ENCODE assay signal across 8 cellular contexts in the genomic region with DNA sequence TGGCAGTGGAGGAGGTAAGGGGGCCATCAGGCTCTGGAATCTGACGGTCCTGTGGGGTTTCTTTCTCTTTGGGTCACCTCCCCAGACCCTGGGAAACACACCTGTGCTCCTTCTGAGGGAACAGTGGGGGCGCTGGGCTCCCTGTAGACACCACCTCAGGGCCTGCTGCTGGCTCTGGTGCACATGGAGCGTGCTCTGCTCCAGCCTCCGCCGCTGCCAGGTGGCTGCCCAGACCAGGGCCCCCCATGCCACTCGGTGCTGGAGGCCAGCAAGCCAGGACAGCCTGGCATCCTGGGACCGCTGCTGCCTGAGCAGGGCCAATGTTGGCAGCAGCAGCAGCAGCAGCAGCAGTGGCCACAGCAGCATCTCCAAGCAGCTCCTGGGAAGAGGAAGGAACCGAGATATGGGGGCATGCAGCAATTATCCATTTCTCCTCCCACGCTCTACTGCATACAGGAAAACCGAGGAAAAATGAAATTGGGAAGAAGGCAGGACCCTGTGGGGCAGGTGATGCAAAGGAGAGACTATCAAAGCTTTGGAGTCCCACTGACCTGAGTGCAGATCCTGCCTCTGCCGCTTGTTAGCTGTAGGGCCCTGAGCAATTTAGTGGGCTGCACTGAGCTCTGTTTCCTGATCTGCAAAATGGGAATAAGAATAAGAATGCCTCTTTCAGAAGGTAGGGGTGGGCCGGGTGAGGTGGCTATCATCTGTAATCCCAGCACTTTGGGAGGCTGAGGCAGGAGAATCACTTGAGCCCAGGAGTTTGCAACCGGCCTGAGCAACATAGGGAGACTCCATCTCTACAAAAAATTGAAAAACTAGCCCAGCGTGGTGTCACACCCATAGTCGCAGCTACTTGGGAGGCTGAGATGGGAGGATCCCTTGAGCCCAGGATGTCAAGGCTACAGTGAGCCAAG. TPM values are rescaled to one million over a fixed set of nuclear protein-coding genes. Genes with fewer than 3 reads are reported as not detected.
A peak's percentile ranks its signal among the peaks of the same experiment; 100 is the strongest.
DNase-seq lines count a peak whose midpoint lies in the region; ATAC-seq and TF ChIP-seq lines count a peak whose summit lies in the region.

No MANE protein-coding gene starts in this region.

- BruUV-seq in HCT116 (replicated peaks; lab: Mats Ljungman, UMichigan): TSS peak; percentile 66

- no peaks in the 10 kb centered on the region for H3K9me3 ChIP-seq in HCT116 (ENCODE audit: control insufficient read depth in 1 of 2, insufficient read depth in 1 of 2, low read depth in 1 of 2, low read length in 2 of 2)
- no peaks in the 10 kb centered on the region for H3K9me3 ChIP-seq in iPS-20b (ENCODE audit: insufficient read depth, low read depth, low read length)
- H3K9me3 ChIP-seq in subcutaneous abdominal adipose tissue (ENCODE audit: control insufficient read depth in 5 of 5, low read length in 5 of 5): no peaks in the 10 kb centered on the region

- H3K4me2 ChIP-seq in HCT116 (ENCODE audit: low read length): peak overlapping the region; percentile 91

- no peak for TF ChIP-seq CTCF in HCT116 (IDR thresholded peaks at IDR 0.05 in 2 of 3, conservative IDR thresholded peaks at IDR 0.05 in 1 of 3; ENCODE audit: borderline replicate concordance in 1 of 3, insufficient read depth in 1 of 3, low read depth in 2 of 3, low read length in 2 of 3)

- H3K36me3 ChIP-seq in HCT116 (ENCODE audit: control insufficient read depth in 1 of 2, insufficient read depth in 2 of 2, low read length in 2 of 2) (no peaks in the 10 kb centered on the region), iPS-20b (ENCODE audit: insufficient read depth, low read depth, low read length) (no peaks in the 10 kb centered on the region), subcutaneous abdominal adipose tissue (ENCODE audit: control insufficient read depth in 5 of 5, insufficient read depth in 5 of 5, low read length in 5 of 5) (peaks cover 0 to 9% (median 0%) of the 10 kb centered on the region in 5 donors)

- peak overlapping the region; percentile 73 for H3K9ac ChIP-seq in HCT116 (ENCODE audit: low read length)
- peak overlapping the region; percentile 60 for H3K9ac ChIP-seq in iPS-20b (ENCODE audit: low read depth, low read length)
- peak overlapping the region; percentile 68 to 96 (median 91) for H3K9ac ChIP-seq in subcutaneous abdominal adipose tissue (ENCODE audit: low read length in 5 of 5)

- no peak for TF ChIP-seq POLR2A in HCT116 (IDR thresholded peaks at IDR 0.05; ENCODE audit: borderline replicate concordance, extremely low read depth, insufficient read depth, insufficient read length)

- H3K27ac ChIP-seq in HCT116 (ENCODE audit: low read depth, low read length) (peak overlapping the region; percentile 32; the same call in 1 of the 2 replicates), iPS-20b (ENCODE audit: low read length) (no peak overlapping the region), subcutaneous abdominal adipose tissue (ENCODE audit: low read depth, low read length) (peak overlapping the region; percentile 82)

- no peaks in the 10 kb centered on the region for H3K27me3 ChIP-seq in HCT116 (ENCODE audit: insufficient read depth, low read length)
- no peaks in the 10 kb centered on the region for H3K27me3 ChIP-seq in iPS-20b (ENCODE audit: insufficient read depth, low read length)
- no peaks in the 10 kb centered on the region for H3K27me3 ChIP-seq in subcutaneous abdominal adipose tissue (ENCODE audit: control insufficient read depth in 5 of 5, insufficient read depth in 4 of 5, low read length in 5 of 5)

- H3K4me1 Mint-ChIP-seq in activated T-helper 17 cell treated with anti-CD3 and anti-CD28 coated beads, Interleukin-2, amount 50 U/mL, for 72 hours: peaks cover 11% of the 10 kb centered on the region

- H3K79me2 ChIP-seq in HCT116 (ENCODE audit: insufficient read depth, low read length): no peaks in the 10 kb centered on the region

- no peaks in the 10 kb centered on the region for H3K9me2 ChIP-seq in HCT116 (ENCODE audit: insufficient read depth)

- peak overlapping the region; percentile 93 for H3K27ac Mint-ChIP-seq in activated T-helper 17 cell treated with anti-CD3 and anti-CD28 coated beads, Interleukin-2, amount 50 U/mL, for 72 hours

- no peak for DNase-seq in HCT116 (ENCODE audit: low read depth, low spot score)
- DNase-seq in NCI-H1436 (lab: John Stamatoyannopoulos, UW): no peak
- DNase-seq in stimulated activated CD4-positive, alpha-beta T cell treated with anti-CD3 and anti-CD28 coated beads, Interleukin-1b, Interleukin-23, amount 100 ng/mL, for 48 hours: no peak
- no peak for DNase-seq in hypothalamus (lab: John Stamatoyannopoulos, UW)
- no peak for DNase-seq in HPDE6-E6E7 (ENCODE audit: extremely low spot score)

- no peak for TF ChIP-seq RAD21 in HCT116 (IDR thresholded peaks at IDR 0.05; ENCODE audit: low read depth)

- H3K36me3 Mint-ChIP-seq in activated T-helper 17 cell treated with anti-CD3 and anti-CD28 coated beads, Interleukin-2, amount 50 U/mL, for 72 hours (ENCODE audit: low read depth): no peaks in the 10 kb centered on the region

- RAD21 ChIA-PET in HCT116 (lab: Charles Lee; ENCODE audit: low non-redundant PET in 1 of 2, low total read pairs in 2 of 2, uncharacterized antibody in 2 of 2, unreplicated experiment in 2 of 2): no interaction called here

- peak overlapping the region; percentile 89 for H3K4me3 Mint-ChIP-seq in activated T-helper 17 cell treated with anti-CD3 and anti-CD28 coated beads, Interleukin-2, amount 50 U/mL, for 72 hours

- intact Hi-C loops in HCT116 (cut with micrococcal nuclease): no loop called here

- H4K20me1 ChIP-seq in HCT116 (ENCODE audit: insufficient read depth): no peaks in the 10 kb centered on the region

- POLR2A ChIA-PET in HCT116 (lab: Charles Lee): interaction anchor here (0.9 kb wide), 1 partner anchor 43 kb away, joined by 3 read pairs; no protein-coding TSS in a partner anchor

- H3K4me1 ChIP-seq in HCT116 (ENCODE audit: control insufficient read depth in 1 of 2, insufficient read depth in 2 of 2, low read length in 2 of 2) (peaks cover 8 to 15% of the 10 kb centered on the region in 2 experiments; a peak in 3 of 4 replicates), iPS-20b (ENCODE audit: insufficient read depth, low read length) (no peaks in the 10 kb centered on the region; the same call in 1 of the 2 replicates), subcutaneous abdominal adipose tissue (ENCODE audit: control insufficient read depth in 5 of 5, insufficient read depth in 5 of 5, low read length in 5 of 5) (peaks cover 2 to 27% (median 19%) of the 10 kb centered on the region in 5 donors)

- H3K9me3 Mint-ChIP-seq in activated T-helper 17 cell treated with anti-CD3 and anti-CD28 coated beads, Interleukin-2, amount 50 U/mL, for 72 hours: no peaks in the 10 kb centered on the region

- ATAC-seq in HCT116: peak; percentile 23
- ATAC-seq in activated T-helper 17 cell treated with anti-CD3 and anti-CD28 coated beads, Interleukin-2, amount 50 U/mL, for 72 hours (replicated peaks): peak; percentile 46

- peak overlapping the region; percentile 85 for H2AFZ ChIP-seq in HCT116 (ENCODE audit: low read depth, low read length, poor library complexity, severe bottlenecking)

- CTCF ChIA-PET in HCT116 (lab: Charles Lee): interaction anchor here (1.0 to 1.9 kb wide), 2 partner anchors 8 to 29 kb away, joined by 4 to 9 read pairs; partner anchors contain the start of gene HCRT

- H3K27me3 Mint-ChIP-seq in activated T-helper 17 cell treated with anti-CD3 and anti-CD28 coated beads, Interleukin-2, amount 50 U/mL, for 72 hours: no peaks in the 10 kb centered on the region

- H3K4me3 ChIP-seq in HCT116 (replicated peaks in 1 of 2; ENCODE audit: low read depth in 1 of 2, low read length in 2 of 2): peak overlapping the region; percentile 73 to 96
- H3K4me3 ChIP-seq in iPS-20b (ENCODE audit: low read length): peak overlapping the region; percentile 57
- peak overlapping the region; percentile 91 to 99 (median 98) for H3K4me3 ChIP-seq in subcutaneous abdominal adipose tissue (ENCODE audit: low read depth in 1 of 5, low read length in 5 of 5)

TF ChIP-seq in HCT116, 20 proteins besides CTCF, POLR2A, EP300 and RAD21 (continues in another document):
- TF ChIP-seq, protein P1, sequence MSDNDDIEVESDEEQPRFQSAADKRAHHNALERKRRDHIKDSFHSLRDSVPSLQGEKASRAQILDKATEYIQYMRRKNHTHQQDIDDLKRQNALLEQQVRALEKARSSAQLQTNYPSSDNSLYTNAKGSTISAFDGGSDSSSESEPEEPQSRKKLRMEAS (IDR thresholded peaks at IDR 0.05): no peak
- no peak for TF ChIP-seq EGR1 (IDR thresholded peaks at IDR 0.05; ENCODE audit: low read depth)

RNA-seq across cellular contexts. Expression of gene GHDC, which starts 0.8 kb away (rescaled TPM):
- 13.2 TPM for total RNA-seq in HCT116 (2021; ENCODE audit: unreplicated experiment)
- polyA plus RNA-seq in HCT116 (2012): 12.7 and 14.8 TPM in 2 replicates
- total RNA-seq in activated T-helper 17 cell treated with anti-CD3 and anti-CD28 coated beads, Interleukin-2, amount 50 U/mL, for 72 hours: 10 to 100 TPM; 19.6 to 24.5 TPM

RNA-seq across cellular contexts. Expression of gene HCRT, which starts 8.2 kb away (rescaled TPM):
- not detected for total RNA-seq in HCT116 (2021; ENCODE audit: unreplicated experiment)
- not detected in 2 replicates for polyA plus RNA-seq in HCT116 (2012)
- not detected for total RNA-seq in activated T-helper 17 cell treated with anti-CD3 and anti-CD28 coated beads, Interleukin-2, amount 50 U/mL, for 72 hours

RNA-seq across cellular contexts. Expression of gene KCNH4, which starts 12.5 kb away (rescaled TPM):
- total RNA-seq in HCT116 (2021; ENCODE audit: unreplicated experiment): not detected
- not detected in 2 replicates for polyA plus RNA-seq in HCT116 (2012)
- under 1 TPM; 0.95 to 0.99 TPM for total RNA-seq in activated T-helper 17 cell treated with anti-CD3 and anti-CD28 coated beads, Interleukin-2, amount 50 U/mL, for 72 hours

RNA-seq across cellular contexts. Expression of gene RAB5C, which starts 38.7 kb away (rescaled TPM):
- 115 TPM for total RNA-seq in HCT116 (2021; ENCODE audit: unreplicated experiment)
- 135 and 136 TPM in 2 replicates for polyA plus RNA-seq in HCT116 (2012)
- total RNA-seq in activated T-helper 17 cell treated with anti-CD3 and anti-CD28 coated beads, Interleukin-2, amount 50 U/mL, for 72 hours: 10 to 100 TPM; 30.4 to 77.7 TPM
